ENCODE assay signal across 16 cellular contexts in genomic region chr4:78129383-78130108, GRCh38.
"Had no signal": no experiment of that assay in that cellular context is flagged by ENCODE, and none has a peak within 500 bp of the region (broad histone marks: within the 10 kb centered on the region; RNA-seq: fewer than 3 reads in every experiment).

No MANE protein-coding gene starts in this region.

- H3K4me1 ChIP-seq: parathyroid adenoma had no signal

- FAIRE-seq: urothelium cell line had no signal

- DNase-seq: effector CD4-positive, alpha-beta T cell; foreskin melanocyte; head of caudate nucleus; left colon; left ventricle myocardium superior; naive thymus-derived CD4-positive, alpha-beta T cell; nephron progenitor cell; sigmoid colon; stimulated activated CD4-positive, alpha-beta T cell treated with anti-CD3 and anti-CD28 coated beads, Interleukin-2, amount 100 ng/mL, for 24 hours; stimulated activated naive CD4-positive, alpha-beta T cell treated with Interleukin-2 at 50 U/mL for 16 hours had no signal

- H3K27ac ChIP-seq: coronary artery, hepatocyte, parathyroid adenoma, sigmoid colon, skin epidermis had no signal

- H3K36me3 ChIP-seq: sigmoid colon had no signal

- ATAC-seq: left colon; left ventricle myocardium superior; naive thymus-derived CD4-positive, alpha-beta T cell had no signal

- H3K4me3 ChIP-seq: coronary artery, hepatocyte, lung, sigmoid colon, skin epidermis had no signal

- H3K79me2 ChIP-seq: parathyroid adenoma had no signal

- H3K9me3 ChIP-seq: sigmoid colon had no signal

- H3K9ac ChIP-seq: parathyroid adenoma had no signal

- H3K27me3 ChIP-seq: hepatocyte, sigmoid colon had no signal

- H2AFZ ChIP-seq: hepatocyte, parathyroid adenoma had no signal

- H3K4me2 ChIP-seq: hepatocyte had no signal
